Comparison of ENCODE assay signal across 15 cellular contexts in genomic region chr9:99069075-99069474, GRCh38. TPM values are rescaled to one million over a fixed set of nuclear protein-coding genes. Genes with fewer than 3 reads are reported as not detected.
DNase-seq lines count a peak whose midpoint lies in the region; ATAC-seq and TF ChIP-seq lines count a peak whose summit lies in the region.
"Had no signal": no experiment of that assay in that cellular context is flagged by ENCODE, and none has a peak within 500 bp of the region (broad histone marks: within the 10 kb centered on the region; RNA-seq: fewer than 3 reads in every experiment).

No MANE protein-coding gene starts in this region.

- WGBS in body of pancreas, 2 donors = 88 to 90% methylated on average over 1 of the region's 1 CpG

- H3K9me3 Mint-ChIP-seq in CD8-positive, alpha-beta T cell = no peaks in the 10 kb centered on the region
- H3K9me3 Mint-ChIP-seq in IgD-negative memory B cell (peaks cover 0 to 2% (median 0%) of the 10 kb centered on the region in 3 donors), natural killer cell (no peaks in the 10 kb centered on the region)
- H3K9me3 Mint-ChIP-seq in activated T-helper 2 cell treated with anti-CD3 and anti-CD28 coated beads, Interferon-gamma antibody, Interleukin-2, Interleukin-4, amounts not matched to agents 10 μg/mL and 5 μg/mL and 100 μg/mL, durations not matched to agents 14 hours and 24 hours and 36 hours = no peaks in the 10 kb centered on the region

- intact Hi-C loops in CD8-positive, alpha-beta T cell (cut with DNase I, micrococcal nuclease) = no loop called here
- intact Hi-C loops in activated T-helper 2 cell treated with anti-CD3 and anti-CD28 coated beads, Interferon-gamma antibody, Interleukin-2, Interleukin-4, amounts not matched to agents 10 μg/mL and 5 μg/mL and 100 μg/mL, durations not matched to agents 14 hours and 24 hours and 36 hours (cut with micrococcal nuclease) = no loop called here
- intact Hi-C loops in natural killer cell (cut with micrococcal nuclease) (no loop called here), body of pancreas (cut with DNase I) (no loop called here)

- H3K9me3 ChIP-seq in CD8-positive, alpha-beta T cell (ENCODE audit: low read length) = no peaks in the 10 kb centered on the region
- no peaks in the 10 kb centered on the region for H3K9me3 ChIP-seq in body of pancreas
- H3K9me3 ChIP-seq: right lobe of liver had no signal

- peak overlapping the region; percentile 13 for H3K4me3 Mint-ChIP-seq in CD8-positive, alpha-beta T cell
- no peak overlapping the region for H3K4me3 Mint-ChIP-seq in IgD-negative memory B cell
- H3K4me3 Mint-ChIP-seq in activated T-helper 2 cell treated with anti-CD3 and anti-CD28 coated beads, Interferon-gamma antibody, Interleukin-2, Interleukin-4, amounts not matched to agents 10 μg/mL and 5 μg/mL and 100 μg/mL, durations not matched to agents 14 hours and 24 hours and 36 hours (ENCODE audit: low read depth) = no peak overlapping the region
- H3K4me3 Mint-ChIP-seq in natural killer cell = peak overlapping the region; percentile 14

- H3K36me3 ChIP-seq in CD8-positive, alpha-beta T cell (ENCODE audit: insufficient read depth, low read length) = no peaks in the 10 kb centered on the region
- no peaks in the 10 kb centered on the region for H3K36me3 ChIP-seq in body of pancreas (replicated peaks in 1 of 2; ENCODE audit: insufficient read depth in 1 of 2, low read depth in 2 of 2)
- H3K36me3 ChIP-seq: right lobe of liver had no signal

- ATAC-seq in CD8-positive, alpha-beta T cell = peak; percentile 36
- ATAC-seq in natural killer cell = peak; percentile 41 to 60 (median 55)
- no peak for ATAC-seq in body of pancreas
- ATAC-seq: right lobe of liver had no signal

- POLR2A ChIA-PET in CD8-positive, alpha-beta T cell (lab: Charles Lee) = interaction anchor here (1.3 kb wide), 2 partner anchors 11 to 24 kb away, joined by 3 to 7 read pairs; no protein-coding TSS in a partner anchor

- H3K4me3 ChIP-seq in CD8-positive, alpha-beta T cell (ENCODE audit: low read depth, low read length) = no peak overlapping the region
- no peak overlapping the region for H3K4me3 ChIP-seq in body of pancreas
- H3K4me3 ChIP-seq: right lobe of liver had no signal

- H3K4me1 Mint-ChIP-seq in CD8-positive, alpha-beta T cell (ENCODE audit: low read depth) = peaks cover 64% of the 10 kb centered on the region
- peaks cover 9 to 12% (median 10%) of the 10 kb centered on the region in 3 donors for H3K4me1 Mint-ChIP-seq in IgD-negative memory B cell
- H3K4me1 Mint-ChIP-seq in activated T-helper 2 cell treated with anti-CD3 and anti-CD28 coated beads, Interferon-gamma antibody, Interleukin-2, Interleukin-4, amounts not matched to agents 10 μg/mL and 5 μg/mL and 100 μg/mL, durations not matched to agents 14 hours and 24 hours and 36 hours (ENCODE audit: low read depth) = peaks cover 34% of the 10 kb centered on the region
- H3K4me1 Mint-ChIP-seq in natural killer cell = peaks cover 62 to 63% of the 10 kb centered on the region in 2 donors

- no peak for DNase-seq in CD8-positive, alpha-beta T cell
- DNase-seq in activated T-helper 2 cell treated with anti-CD3 and anti-CD28 coated beads, Interferon-gamma antibody, Interleukin-2, Interleukin-4, amounts not matched to agents 10 μg/mL and 5 μg/mL and 100 μg/mL, durations not matched to agents 14 hours and 24 hours and 36 hours (ENCODE audit: low spot score) = no peak
- no peak for DNase-seq in natural killer cell
- no peak for DNase-seq in body of pancreas
- DNase-seq in HK-2 (ENCODE audit: unreplicated experiment) = no peak
- DNase-seq in iPS-NIHi11 (ENCODE audit: low spot score) = no peak
- DNase-seq: activated gamma-delta T cell; effector memory CD4-positive, alpha-beta T cell; NCI-H1417; NCI-H526; right lobe of liver; Right ventricle myocardium superior; stimulated activated naive CD4-positive, alpha-beta T cell treated with Interleukin-2 at 50 U/mL for 16 hours; trophoblast cell had no signal

- H3K36me3 Mint-ChIP-seq in CD8-positive, alpha-beta T cell = no peaks in the 10 kb centered on the region
- H3K36me3 Mint-ChIP-seq in IgD-negative memory B cell (peaks cover 1% of the 10 kb centered on the region), natural killer cell (no peaks in the 10 kb centered on the region)
- peaks cover 8% of the 10 kb centered on the region for H3K36me3 Mint-ChIP-seq in activated T-helper 2 cell treated with anti-CD3 and anti-CD28 coated beads, Interferon-gamma antibody, Interleukin-2, Interleukin-4, amounts not matched to agents 10 μg/mL and 5 μg/mL and 100 μg/mL, durations not matched to agents 14 hours and 24 hours and 36 hours (ENCODE audit: low read depth)

- no peak for TF ChIP-seq CTCF in CD8-positive, alpha-beta T cell (IDR thresholded peaks at IDR 0.05)
- no peak for TF ChIP-seq CTCF in natural killer cell (IDR thresholded peaks at IDR 0.05)
- TF ChIP-seq CTCF in body of pancreas (IDR thresholded peaks at IDR 0.05) = no peak

- no peak for TF ChIP-seq POLR2A in body of pancreas (IDR thresholded peaks at IDR 0.05)

- CTCF ChIA-PET in CD8-positive, alpha-beta T cell (lab: Charles Lee) = interaction anchor here (0.7 to 1.5 kb wide), 5 partner anchors 10 to 68 kb away, joined by 3 to 4 read pairs (median 4); partner anchors contain the start of gene TGFBR1

- no peaks in the 10 kb centered on the region for H3K27me3 Mint-ChIP-seq in CD8-positive, alpha-beta T cell (ENCODE audit: low read depth)
- H3K27me3 Mint-ChIP-seq in IgD-negative memory B cell (no peaks in the 10 kb centered on the region), natural killer cell (ENCODE audit: low read depth in 2 of 2) (no peaks in the 10 kb centered on the region)
- H3K27me3 Mint-ChIP-seq in activated T-helper 2 cell treated with anti-CD3 and anti-CD28 coated beads, Interferon-gamma antibody, Interleukin-2, Interleukin-4, amounts not matched to agents 10 μg/mL and 5 μg/mL and 100 μg/mL, durations not matched to agents 14 hours and 24 hours and 36 hours (ENCODE audit: low read depth) = peaks cover 2% of the 10 kb centered on the region

- peak overlapping the region; percentile 78 for H3K27ac Mint-ChIP-seq in CD8-positive, alpha-beta T cell
- H3K27ac Mint-ChIP-seq in IgD-negative memory B cell (peak overlapping the region in 2 of 3 donors; percentile 20 to 28), natural killer cell (peak overlapping the region; percentile 78 to 86)
- H3K27ac Mint-ChIP-seq in activated T-helper 2 cell treated with anti-CD3 and anti-CD28 coated beads, Interferon-gamma antibody, Interleukin-2, Interleukin-4, amounts not matched to agents 10 μg/mL and 5 μg/mL and 100 μg/mL, durations not matched to agents 14 hours and 24 hours and 36 hours = peak overlapping the region; percentile 13

- H3K4me1 ChIP-seq in CD8-positive, alpha-beta T cell (ENCODE audit: insufficient read depth, low read length) = peaks cover 20% of the 10 kb centered on the region
- H3K4me1 ChIP-seq in body of pancreas = no peaks in the 10 kb centered on the region
- H3K4me1 ChIP-seq: right lobe of liver had no signal

- no peak overlapping the region for H3K27ac ChIP-seq in CD8-positive, alpha-beta T cell (ENCODE audit: low read depth, low read length)
- H3K27ac ChIP-seq in body of pancreas = no peak overlapping the region
- H3K27ac ChIP-seq: right lobe of liver had no signal

- no peaks in the 10 kb centered on the region for H3K27me3 ChIP-seq in CD8-positive, alpha-beta T cell (ENCODE audit: insufficient read depth, low read length)
- no peaks in the 10 kb centered on the region for H3K27me3 ChIP-seq in body of pancreas
- H3K27me3 ChIP-seq: right lobe of liver had no signal

RNA-seq across cellular contexts. Expression of gene TGFBR1, which starts 35.8 kb away (rescaled TPM):
- total RNA-seq in CD8-positive, alpha-beta T cell = 10 to 100 TPM; 24.2 to 25.8 TPM
- 9.2 TPM for polyA plus RNA-seq in IgD-negative memory B cell
- 30.6 and 30.8 TPM in 2 replicates for total RNA-seq in activated T-helper 2 cell treated with anti-CD3 and anti-CD28 coated beads, Interferon-gamma antibody, Interleukin-2, Interleukin-4, amounts not matched to agents 10 μg/mL and 5 μg/mL and 100 μg/mL, durations not matched to agents 14 hours and 24 hours and 36 hours
- total RNA-seq in natural killer cell = 100 to 1,000 TPM in 2 of 3 donors, 10 to 100 TPM in 1; 78.0 to 120 (median 113) TPM
- 10 to 100 TPM; 10.5 to 18.7 TPM for total RNA-seq in body of pancreas

Comparison
In these comparisons a context has a peak if more than half of its experiments do, and no peak if none do; other contexts are left out.
1. H3K27ac Mint-ChIP-seq: peak in every context shown above with its lines; median percentile 82 in natural killer cell; 78 in CD8-positive, alpha-beta T cell; 24 in IgD-negative memory B cell; 13 in activated T-helper 2 cell treated with anti-CD3 and anti-CD28 coated beads, Interferon-gamma antibody, Interleukin-2, Interleukin-4, amounts not matched to agents 10 μg/mL and 5 μg/mL and 100 μg/mL, durations not matched to agents 14 hours and 24 hours and 36 hours.
2. H3K4me3 Mint-ChIP-seq: peak in CD8-positive, alpha-beta T cell (single experiment) and natural killer cell (single experiment); none in IgD-negative memory B cell (0 of 4) and activated T-helper 2 cell treated with anti-CD3 and anti-CD28 coated beads, Interferon-gamma antibody, Interleukin-2, Interleukin-4, amounts not matched to agents 10 μg/mL and 5 μg/mL and 100 μg/mL, durations not matched to agents 14 hours and 24 hours and 36 hours (single experiment).